ENCODE assay signal across 27 cellular contexts in genomic region chr10:111017093-111017492, GRCh38. TPM values are rescaled to one million over a fixed set of nuclear protein-coding genes. Genes with fewer than 3 reads are reported as not detected.
A peak's percentile ranks its signal among the peaks of the same experiment; 100 is the strongest.
DNase-seq lines count a peak whose midpoint lies in the region; ATAC-seq, FAIRE-seq and TF ChIP-seq lines count a peak whose summit lies in the region.
"Had no signal": no experiment of that assay in that cellular context is flagged by ENCODE, and none has a peak within 500 bp of the region (broad histone marks: within the 10 kb centered on the region; RNA-seq: fewer than 3 reads in every experiment).

No MANE protein-coding gene starts in this region.

- peaks cover 2% of the 10 kb centered on the region for H3K9me3 Mint-ChIP-seq in dendritic cell treated with granulocyte-macrophage colony-stimulating factor and Interleukin-4, amounts not matched to agents 40 ng/mL and 50 ng/mL, for 4 days
- H3K9me3 Mint-ChIP-seq: activated CD4-positive, alpha-beta T cell treated with anti-CD3 and anti-CD28 coated beads, Interleukin-2, amount 10 ng/mL, durations not matched to agents 24 days and 14 days; brain; immature natural killer cell had no signal

- TF ChIP-seq CTCF in NB4 (IDR thresholded peaks at IDR 0.05; ENCODE audit: low read depth, low read length) = no peak

- no peak for TF ChIP-seq POLR2A in GM12891 (IDR thresholded peaks at IDR 0.05; ENCODE audit: low read depth, low read length)
- no peak for TF ChIP-seq POLR2A in NB4 (IDR thresholded peaks at IDR 0.05; ENCODE audit: extremely low read depth, insufficient read length)

- H3K36me3 Mint-ChIP-seq in dendritic cell treated with granulocyte-macrophage colony-stimulating factor and Interleukin-4, amounts not matched to agents 40 ng/mL and 50 ng/mL, for 4 days (ENCODE audit: low read depth) = peaks cover 56% of the 10 kb centered on the region

- peak; percentile 50 for ATAC-seq in HG02884 (IDR thresholded peaks at IDR 0.05; ENCODE audit: unreplicated experiment)
- no peak for ATAC-seq in HG03565 (IDR thresholded peaks at IDR 0.05; ENCODE audit: unreplicated experiment)
- ATAC-seq: K562; left lung; naive thymus-derived CD8-positive, alpha-beta T cell had no signal

- intact Hi-C loops in dendritic cell treated with granulocyte-macrophage colony-stimulating factor and Interleukin-4, amounts not matched to agents 40 ng/mL and 50 ng/mL, for 4 days (cut with micrococcal nuclease) = loop anchor here (10.0 kb wide), 1 partner anchor 92 kb away; no protein-coding TSS in a partner anchor

- H3K27me3 Mint-ChIP-seq in dendritic cell treated with granulocyte-macrophage colony-stimulating factor and Interleukin-4, amounts not matched to agents 40 ng/mL and 50 ng/mL, for 4 days = no peaks in the 10 kb centered on the region
- H3K27me3 Mint-ChIP-seq: activated CD4-positive, alpha-beta T cell treated with anti-CD3 and anti-CD28 coated beads, Interleukin-2, amount 10 ng/mL, durations not matched to agents 24 days and 14 days; brain; naive thymus-derived CD8-positive, alpha-beta T cell had no signal

- H3K36me3 ChIP-seq in H7 (replicated peaks; ENCODE audit: control insufficient read depth, insufficient read depth, low read length) = no peaks in the 10 kb centered on the region
- H3K36me3 ChIP-seq: adrenal gland, HAP-1, ovary had no signal

- H3K27ac Mint-ChIP-seq in dendritic cell treated with granulocyte-macrophage colony-stimulating factor and Interleukin-4, amounts not matched to agents 40 ng/mL and 50 ng/mL, for 4 days = peak overlapping the region; percentile 12
- H3K27ac Mint-ChIP-seq: activated CD4-positive, alpha-beta T cell treated with anti-CD3 and anti-CD28 coated beads, Interleukin-2, amount 10 ng/mL, durations not matched to agents 24 days and 14 days; brain; immature natural killer cell; naive thymus-derived CD8-positive, alpha-beta T cell had no signal

- no peak for FAIRE-seq in GM12891 (lab: Jason Lieb, UNC)
- FAIRE-seq: K562 had no signal

- H3K4me1 Mint-ChIP-seq in dendritic cell treated with granulocyte-macrophage colony-stimulating factor and Interleukin-4, amounts not matched to agents 40 ng/mL and 50 ng/mL, for 4 days (ENCODE audit: low read depth) = peaks cover 26% of the 10 kb centered on the region
- H3K4me1 Mint-ChIP-seq: brain had no signal

- no peak overlapping the region for H3K4me3 Mint-ChIP-seq in dendritic cell treated with granulocyte-macrophage colony-stimulating factor and Interleukin-4, amounts not matched to agents 40 ng/mL and 50 ng/mL, for 4 days
- H3K4me3 Mint-ChIP-seq: activated CD4-positive, alpha-beta T cell treated with anti-CD3 and anti-CD28 coated beads, Interleukin-2, amount 10 ng/mL, durations not matched to agents 24 days and 14 days; brain; immature natural killer cell; naive thymus-derived CD8-positive, alpha-beta T cell had no signal

- DNase-seq in GM12891 (ENCODE audit: insufficient read length, low spot score) = no peak
- DNase-seq in NB4 (ENCODE audit: low read depth) = peak; percentile 12
- no peak for DNase-seq in H7
- no peak for DNase-seq in NCI-H1417 (lab: John Stamatoyannopoulos, UW)
- no peak for DNase-seq in activated T-cell treated with anti-CD3 and anti-CD28 coated beads for 4 hours
- DNase-seq: activated CD4-positive, alpha-beta T cell treated with anti-CD3 and anti-CD28 coated beads, Interleukin-2, amount 10 ng/mL, durations not matched to agents 24 days and 14 days; activated naive CD4-positive, alpha-beta T cell; activated T-cell treated with anti-CD3 and anti-CD28 coated beads, Interleukin-2, amount 50 U/mL, for 48 hours; adrenal gland; DMS79; effector CD8-positive, alpha-beta T cell; foreskin melanocyte; immature natural killer cell; left lung; naive thymus-derived CD8-positive, alpha-beta T cell; NCI-H510A; ovary; stimulated activated CD4-positive, alpha-beta T cell treated with anti-CD3 and anti-CD28 coated beads, Interleukin-2, amount 100 ng/mL, for 24 hours had no signal

- H3K4me3 ChIP-seq in NB4 (ENCODE audit: low read depth, low read length) (no peak overlapping the region), H7 (ENCODE audit: insufficient read depth, low read depth, low read length) (no peak overlapping the region)
- H3K4me3 ChIP-seq: adrenal gland, HAP-1, K562, left lung, ovary, smooth muscle cell had no signal

- H3K27me3 ChIP-seq in H7 (ENCODE audit: control insufficient read depth, insufficient read depth, low read length) = no peaks in the 10 kb centered on the region
- H3K27me3 ChIP-seq: adrenal gland, left lung, ovary had no signal

TF ChIP-seq in GM12891, 5 proteins besides CTCF, POLR2A, EP300 and RAD21:
- TF ChIP-seq SPI1 (IDR thresholded peaks at IDR 0.05; ENCODE audit: low read depth, low read length) (peak; percentile 83), TAF1 (IDR thresholded peaks at IDR 0.05; ENCODE audit: low read depth, low read length) (no peak)

RNA-seq across cellular contexts. Expression of gene ADRA2A, which starts 59.7 kb away (rescaled TPM):
- not detected for polyA plus RNA-seq in GM12891 (2012; ENCODE audit: low read depth, missing spikeins)
- 1.9 and 4.3 TPM in 2 replicates for total RNA-seq in H7 (2014; rRNA removed; shearing (Covaris generic))
- total RNA-seq: activated CD4-positive, alpha-beta T cell treated with anti-CD3 and anti-CD28 coated beads, Interleukin-2, amount 10 ng/mL, durations not matched to agents 24 days and 14 days; K562; MCF 10A; naive thymus-derived CD8-positive, alpha-beta T cell; T-helper 2 cell treated with Interferon-gamma antibody and Interleukin-4, amounts not matched to agents 100 ng/mL and 5 ng/mL, for 36 hours had no signal
- polyA plus RNA-seq: immature natural killer cell; K562; naive thymus-derived CD8-positive, alpha-beta T cell had no signal
